Comparison of ENCODE assay signal across 10 cellular contexts in genomic region chr22:46969961-46970360, GRCh38.
A peak's percentile ranks its signal among the peaks of the same experiment; 100 is the strongest.
DNase-seq lines count a peak whose midpoint lies in the region; ATAC-seq and TF ChIP-seq lines count a peak whose summit lies in the region.
"Had no signal": no experiment of that assay in that cellular context is flagged by ENCODE, and none has a peak within 500 bp of the region (broad histone marks: within the 10 kb centered on the region; RNA-seq: fewer than 3 reads in every experiment).

No MANE protein-coding gene starts in this region.

- intact Hi-C loops in psoas muscle (cut with DNase I) = no loop called here

- H3K4ac ChIP-seq in mesendoderm (ENCODE audit: low read depth, low read length) = no peak overlapping the region

- no peak overlapping the region for H3K27ac ChIP-seq in mesendoderm (ENCODE audit: low read depth, low read length)
- no peak overlapping the region for H3K27ac ChIP-seq in psoas muscle

- H2BK120ac ChIP-seq in mesendoderm (ENCODE audit: low read depth, low read length) = no peak overlapping the region

- H3K27me3 ChIP-seq in mesendoderm (ENCODE audit: insufficient read depth, low read length, poor library complexity) (no peaks in the 10 kb centered on the region), psoas muscle (ENCODE audit: insufficient read depth in 3 of 3, low read length in 2 of 3) (no peaks in the 10 kb centered on the region)

- H3K36me3 ChIP-seq in mesendoderm (ENCODE audit: control insufficient read depth, insufficient read depth, low read length) = no peaks in the 10 kb centered on the region
- H3K36me3 ChIP-seq in psoas muscle (ENCODE audit: insufficient read depth in 1 of 2, low read depth in 1 of 2) = peaks cover 0 to 6% of the 10 kb centered on the region in 2 donors

- H3K4me2 ChIP-seq in mesendoderm (ENCODE audit: low read length) = no peak overlapping the region

- ATAC-seq in GM18498 (IDR thresholded peaks at IDR 0.05; ENCODE audit: unreplicated experiment) = peak; percentile 22
- ATAC-seq in GM21381 (IDR thresholded peaks at IDR 0.05; ENCODE audit: unreplicated experiment) = peak; percentile 22
- ATAC-seq in HG03175 (IDR thresholded peaks at IDR 0.05; ENCODE audit: unreplicated experiment) = peak; percentile 7
- ATAC-seq in GM19328 (IDR thresholded peaks at IDR 0.05; ENCODE audit: unreplicated experiment) = no peak
- no peak for ATAC-seq in psoas muscle

- H3K9ac ChIP-seq in mesendoderm (ENCODE audit: low read length) = no peak overlapping the region

- no peak overlapping the region for H3K56ac ChIP-seq in mesendoderm (ENCODE audit: low read length)

- H3K18ac ChIP-seq in mesendoderm (ENCODE audit: low read length) = no peak overlapping the region

- TF ChIP-seq CTCF in psoas muscle (IDR thresholded peaks at IDR 0.05) = no peak

- H3K9me3 ChIP-seq in psoas muscle = no peaks in the 10 kb centered on the region

- no peak overlapping the region for H3K23ac ChIP-seq in mesendoderm (ENCODE audit: low read length)

- no peak overlapping the region for H3K4me3 ChIP-seq in mesendoderm (ENCODE audit: low read length)
- H3K4me3 ChIP-seq in psoas muscle = no peak overlapping the region

- H4K5ac ChIP-seq in mesendoderm (ENCODE audit: low read length) = no peak overlapping the region

- no peak overlapping the region for H2AK5ac ChIP-seq in mesendoderm (ENCODE audit: low read length)

- no peak overlapping the region for H2BK5ac ChIP-seq in mesendoderm (ENCODE audit: low read length)

- no CpG with 5 or more reads among the region's 6 CpGs for WGBS in mesendoderm (ENCODE audit: extremely low coverage, insufficient coverage, low lambda C conversion rate)
- WGBS in psoas muscle, 3 donors = 87 to 90% (median 89%) methylated on average over 6 of the region's 6 CpGs

- H4K8ac ChIP-seq in mesendoderm (ENCODE audit: low read depth, low read length) = no peak overlapping the region

- peaks cover 9% of the 10 kb centered on the region for H3K4me1 ChIP-seq in mesendoderm (ENCODE audit: control insufficient read depth, low read depth, low read length)
- H3K4me1 ChIP-seq in psoas muscle = no peaks in the 10 kb centered on the region

- H3K79me1 ChIP-seq in mesendoderm (ENCODE audit: low read length) = no peaks in the 10 kb centered on the region

- no peaks in the 10 kb centered on the region for H3K79me2 ChIP-seq in mesendoderm (ENCODE audit: control insufficient read depth, insufficient read depth, low read length)

- no peak overlapping the region for H2BK15ac ChIP-seq in mesendoderm (replicated peaks; ENCODE audit: low read depth)

- DNase-seq in mesendoderm = peak; percentile 20
- no peak for DNase-seq in ureter (ENCODE audit: low spot score)
- no peak for DNase-seq in OCI-M2 (lab: John Stamatoyannopoulos, UW; ENCODE audit: unreplicated experiment)
- no peak for DNase-seq in psoas muscle
- DNase-seq: NCI-H1694 treated with DMSO at 0.1 percent for 48 hours; stimulated activated naive CD4-positive, alpha-beta T cell had no signal

Comparison
In these comparisons a context has a peak if more than half of its experiments do, and no peak if none do; other contexts are left out.
1. ATAC-seq: peak in GM18498 (single experiment), GM21381 (single experiment) and HG03175 (single experiment); none in GM19328 (single experiment) and psoas muscle (0 of 4).